ENCODE assay signal across 1 cellular context in the genomic region with DNA sequence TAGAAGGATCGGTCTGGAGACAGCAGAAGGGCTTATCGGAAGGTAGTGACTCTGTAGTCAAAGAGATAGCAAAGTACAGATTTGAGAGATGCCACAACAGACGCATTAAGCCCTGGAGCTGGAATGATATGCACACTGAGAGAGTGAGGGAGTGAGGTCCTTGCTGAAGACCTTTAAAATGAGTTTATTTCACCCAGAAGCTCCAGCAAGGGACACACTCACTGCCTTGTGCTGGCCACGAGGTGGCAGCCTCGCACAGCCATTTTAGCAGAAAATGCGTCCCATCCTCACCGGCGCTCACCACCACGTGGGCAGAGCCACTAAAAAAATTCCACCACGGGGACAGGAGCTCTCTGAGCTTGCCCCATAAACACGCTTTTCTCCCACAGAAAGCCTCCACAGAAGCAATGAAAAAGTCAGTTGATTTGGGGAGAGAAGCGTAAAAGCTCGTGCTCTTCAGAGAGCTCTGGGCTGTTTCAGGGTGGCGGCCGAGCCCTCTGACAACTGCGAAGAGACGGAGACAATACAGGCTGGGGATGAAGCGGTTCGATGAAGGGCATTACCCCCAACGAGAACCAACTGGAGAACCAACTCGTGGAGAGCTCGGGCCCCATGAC.
TF ChIP-seq lines count a peak whose summit lies in the region.

No MANE protein-coding gene starts in this region.

TF ChIP-seq in K562, 482 proteins besides CTCF, POLR2A, EP300 and RAD21 (continued from another document and continues in another):
- TF ChIP-seq, protein P1, sequence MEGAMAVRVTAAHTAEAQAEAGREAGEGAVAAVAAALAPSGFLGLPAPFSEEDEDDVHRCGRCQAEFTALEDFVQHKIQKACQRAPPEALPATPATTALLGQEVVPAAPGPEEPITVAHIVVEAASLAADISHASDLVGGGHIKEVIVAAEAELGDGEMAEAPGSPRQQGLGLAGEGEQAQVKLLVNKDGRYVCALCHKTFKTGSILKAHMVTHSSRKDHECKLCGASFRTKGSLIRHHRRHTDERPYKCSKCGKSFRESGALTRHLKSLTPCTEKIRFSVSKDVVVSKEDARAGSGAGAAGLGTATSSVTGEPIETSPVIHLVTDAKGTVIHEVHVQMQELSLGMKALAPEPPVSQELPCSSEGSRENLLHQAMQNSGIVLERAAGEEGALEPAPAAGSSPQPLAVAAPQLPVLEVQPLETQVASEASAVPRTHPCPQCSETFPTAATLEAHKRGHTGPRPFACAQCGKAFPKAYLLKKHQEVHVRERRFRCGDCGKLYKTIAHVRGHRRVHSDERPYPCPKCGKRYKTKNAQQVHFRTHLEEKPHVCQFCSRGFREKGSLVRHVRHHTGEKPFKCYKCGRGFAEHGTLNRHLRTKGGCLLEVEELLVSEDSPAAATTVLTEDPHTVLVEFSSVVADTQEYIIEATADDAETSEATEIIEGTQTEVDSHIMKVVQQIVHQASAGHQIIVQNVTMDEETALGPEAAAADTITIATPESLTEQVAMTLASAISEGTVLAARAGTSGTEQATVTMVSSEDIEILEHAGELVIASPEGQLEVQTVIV (CRISPR knock-in tag; IDR thresholded peaks at IDR 0.05; ENCODE audit: borderline replicate concordance) = no peak
- TF ChIP-seq DPF2 (IDR thresholded peaks at IDR 0.05) (no peak), ZFX (CRISPR knock-in tag; IDR thresholded peaks at IDR 0.05) (no peak), XRCC4 (IDR thresholded peaks at IDR 0.05; ENCODE audit: extremely low read depth, insufficient read depth, insufficient read length) (no peak), NR2C1 (IDR thresholded peaks at IDR 0.05) (no peak), NR2C1 (tag; IDR thresholded peaks at IDR 0.05) (no peak), PTTG1 (tag; IDR thresholded peaks at IDR 0.05; ENCODE audit: low read depth) (no peak), ETV1 (tag; conservative IDR thresholded peaks at IDR 0.05; ENCODE audit: low read depth) (no peak), MEF2A (IDR thresholded peaks at IDR 0.05; ENCODE audit: control insufficient read depth, low read depth, low read length) (no peak), HNRNPLL (IDR thresholded peaks at IDR 0.05; ENCODE audit: low read depth, low read length, poor library complexity, severe bottlenecking) (no peak), ZNF41 (CRISPR knock-in tag; conservative IDR thresholded peaks at IDR 0.05) (no peak), JUND (IDR thresholded peaks at IDR 0.05; ENCODE audit: borderline replicate concordance, low read depth, low read length) (peak; percentile 64), JUND (tag; IDR thresholded peaks at IDR 0.05; ENCODE audit: borderline replicate concordance, low read depth, low read length) (peak; percentile 18; the same call in 1 of the 3 replicates), HNRNPL (IDR thresholded peaks at IDR 0.05; ENCODE audit: low read depth, low read length) (no peak), POLR2B (IDR thresholded peaks at IDR 0.05; ENCODE audit: low read depth, partially characterized antibody) (no peak), RFX5 (IDR thresholded peaks at IDR 0.05; ENCODE audit: low read depth, low read length) (no peak), CBFA2T2 (conservative IDR thresholded peaks at IDR 0.05) (peak; percentile 41), HNRNPH1 (optimal IDR thresholded peaks at IDR 0.05; ENCODE audit: low read depth, low read length) (no peak), BHLHE40 (IDR thresholded peaks at IDR 0.05; ENCODE audit: low read length) (0 out of 2 replicates have a peak, but pooled peaks have one; percentile 35)
- TF ChIP-seq, protein P2, sequence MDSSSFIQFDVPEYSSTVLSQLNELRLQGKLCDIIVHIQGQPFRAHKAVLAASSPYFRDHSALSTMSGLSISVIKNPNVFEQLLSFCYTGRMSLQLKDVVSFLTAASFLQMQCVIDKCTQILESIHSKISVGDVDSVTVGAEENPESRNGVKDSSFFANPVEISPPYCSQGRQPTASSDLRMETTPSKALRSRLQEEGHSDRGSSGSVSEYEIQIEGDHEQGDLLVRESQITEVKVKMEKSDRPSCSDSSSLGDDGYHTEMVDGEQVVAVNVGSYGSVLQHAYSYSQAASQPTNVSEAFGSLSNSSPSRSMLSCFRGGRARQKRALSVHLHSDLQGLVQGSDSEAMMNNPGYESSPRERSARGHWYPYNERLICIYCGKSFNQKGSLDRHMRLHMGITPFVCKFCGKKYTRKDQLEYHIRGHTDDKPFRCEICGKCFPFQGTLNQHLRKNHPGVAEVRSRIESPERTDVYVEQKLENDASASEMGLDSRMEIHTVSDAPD (CRISPR knock-in tag; IDR thresholded peaks at IDR 0.05) = no peak
- TF ChIP-seq, protein P3, sequence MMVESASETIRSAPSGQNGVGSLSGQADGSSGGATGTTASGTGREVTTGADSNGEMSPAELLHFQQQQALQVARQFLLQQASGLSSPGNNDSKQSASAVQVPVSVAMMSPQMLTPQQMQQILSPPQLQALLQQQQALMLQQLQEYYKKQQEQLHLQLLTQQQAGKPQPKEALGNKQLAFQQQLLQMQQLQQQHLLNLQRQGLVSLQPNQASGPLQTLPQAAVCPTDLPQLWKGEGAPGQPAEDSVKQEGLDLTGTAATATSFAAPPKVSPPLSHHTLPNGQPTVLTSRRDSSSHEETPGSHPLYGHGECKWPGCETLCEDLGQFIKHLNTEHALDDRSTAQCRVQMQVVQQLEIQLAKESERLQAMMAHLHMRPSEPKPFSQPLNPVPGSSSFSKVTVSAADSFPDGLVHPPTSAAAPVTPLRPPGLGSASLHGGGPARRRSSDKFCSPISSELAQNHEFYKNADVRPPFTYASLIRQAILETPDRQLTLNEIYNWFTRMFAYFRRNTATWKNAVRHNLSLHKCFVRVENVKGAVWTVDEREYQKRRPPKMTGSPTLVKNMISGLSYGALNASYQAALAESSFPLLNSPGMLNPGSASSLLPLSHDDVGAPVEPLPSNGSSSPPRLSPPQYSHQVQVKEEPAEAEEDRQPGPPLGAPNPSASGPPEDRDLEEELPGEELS (CRISPR knock-in tag; IDR thresholded peaks at IDR 0.05; ENCODE audit: borderline replicate concordance) = peak; percentile 86
- TF ChIP-seq, protein P4, sequence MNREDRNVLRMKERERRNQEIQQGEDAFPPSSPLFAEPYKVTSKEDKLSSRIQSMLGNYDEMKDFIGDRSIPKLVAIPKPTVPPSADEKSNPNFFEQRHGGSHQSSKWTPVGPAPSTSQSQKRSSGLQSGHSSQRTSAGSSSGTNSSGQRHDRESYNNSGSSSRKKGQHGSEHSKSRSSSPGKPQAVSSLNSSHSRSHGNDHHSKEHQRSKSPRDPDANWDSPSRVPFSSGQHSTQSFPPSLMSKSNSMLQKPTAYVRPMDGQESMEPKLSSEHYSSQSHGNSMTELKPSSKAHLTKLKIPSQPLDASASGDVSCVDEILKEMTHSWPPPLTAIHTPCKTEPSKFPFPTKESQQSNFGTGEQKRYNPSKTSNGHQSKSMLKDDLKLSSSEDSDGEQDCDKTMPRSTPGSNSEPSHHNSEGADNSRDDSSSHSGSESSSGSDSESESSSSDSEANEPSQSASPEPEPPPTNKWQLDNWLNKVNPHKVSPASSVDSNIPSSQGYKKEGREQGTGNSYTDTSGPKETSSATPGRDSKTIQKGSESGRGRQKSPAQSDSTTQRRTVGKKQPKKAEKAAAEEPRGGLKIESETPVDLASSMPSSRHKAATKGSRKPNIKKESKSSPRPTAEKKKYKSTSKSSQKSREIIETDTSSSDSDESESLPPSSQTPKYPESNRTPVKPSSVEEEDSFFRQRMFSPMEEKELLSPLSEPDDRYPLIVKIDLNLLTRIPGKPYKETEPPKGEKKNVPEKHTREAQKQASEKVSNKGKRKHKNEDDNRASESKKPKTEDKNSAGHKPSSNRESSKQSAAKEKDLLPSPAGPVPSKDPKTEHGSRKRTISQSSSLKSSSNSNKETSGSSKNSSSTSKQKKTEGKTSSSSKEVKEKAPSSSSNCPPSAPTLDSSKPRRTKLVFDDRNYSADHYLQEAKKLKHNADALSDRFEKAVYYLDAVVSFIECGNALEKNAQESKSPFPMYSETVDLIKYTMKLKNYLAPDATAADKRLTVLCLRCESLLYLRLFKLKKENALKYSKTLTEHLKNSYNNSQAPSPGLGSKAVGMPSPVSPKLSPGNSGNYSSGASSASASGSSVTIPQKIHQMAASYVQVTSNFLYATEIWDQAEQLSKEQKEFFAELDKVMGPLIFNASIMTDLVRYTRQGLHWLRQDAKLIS (CRISPR knock-in tag; IDR thresholded peaks at IDR 0.05) = no peak
- TF ChIP-seq, protein P5, sequence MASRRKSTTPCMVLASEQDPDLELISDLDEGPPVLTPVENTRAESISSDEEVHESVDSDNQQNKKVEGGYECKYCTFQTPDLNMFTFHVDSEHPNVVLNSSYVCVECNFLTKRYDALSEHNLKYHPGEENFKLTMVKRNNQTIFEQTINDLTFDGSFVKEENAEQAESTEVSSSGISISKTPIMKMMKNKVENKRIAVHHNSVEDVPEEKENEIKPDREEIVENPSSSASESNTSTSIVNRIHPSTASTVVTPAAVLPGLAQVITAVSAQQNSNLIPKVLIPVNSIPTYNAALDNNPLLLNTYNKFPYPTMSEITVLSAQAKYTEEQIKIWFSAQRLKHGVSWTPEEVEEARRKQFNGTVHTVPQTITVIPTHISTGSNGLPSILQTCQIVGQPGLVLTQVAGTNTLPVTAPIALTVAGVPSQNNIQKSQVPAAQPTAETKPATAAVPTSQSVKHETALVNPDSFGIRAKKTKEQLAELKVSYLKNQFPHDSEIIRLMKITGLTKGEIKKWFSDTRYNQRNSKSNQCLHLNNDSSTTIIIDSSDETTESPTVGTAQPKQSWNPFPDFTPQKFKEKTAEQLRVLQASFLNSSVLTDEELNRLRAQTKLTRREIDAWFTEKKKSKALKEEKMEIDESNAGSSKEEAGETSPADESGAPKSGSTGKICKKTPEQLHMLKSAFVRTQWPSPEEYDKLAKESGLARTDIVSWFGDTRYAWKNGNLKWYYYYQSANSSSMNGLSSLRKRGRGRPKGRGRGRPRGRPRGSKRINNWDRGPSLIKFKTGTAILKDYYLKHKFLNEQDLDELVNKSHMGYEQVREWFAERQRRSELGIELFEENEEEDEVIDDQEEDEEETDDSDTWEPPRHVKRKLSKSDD (conservative IDR thresholded peaks at IDR 0.05; ENCODE audit: low read length) = no peak; the same call in 1 of the 2 replicates
- TF ChIP-seq, protein P6, sequence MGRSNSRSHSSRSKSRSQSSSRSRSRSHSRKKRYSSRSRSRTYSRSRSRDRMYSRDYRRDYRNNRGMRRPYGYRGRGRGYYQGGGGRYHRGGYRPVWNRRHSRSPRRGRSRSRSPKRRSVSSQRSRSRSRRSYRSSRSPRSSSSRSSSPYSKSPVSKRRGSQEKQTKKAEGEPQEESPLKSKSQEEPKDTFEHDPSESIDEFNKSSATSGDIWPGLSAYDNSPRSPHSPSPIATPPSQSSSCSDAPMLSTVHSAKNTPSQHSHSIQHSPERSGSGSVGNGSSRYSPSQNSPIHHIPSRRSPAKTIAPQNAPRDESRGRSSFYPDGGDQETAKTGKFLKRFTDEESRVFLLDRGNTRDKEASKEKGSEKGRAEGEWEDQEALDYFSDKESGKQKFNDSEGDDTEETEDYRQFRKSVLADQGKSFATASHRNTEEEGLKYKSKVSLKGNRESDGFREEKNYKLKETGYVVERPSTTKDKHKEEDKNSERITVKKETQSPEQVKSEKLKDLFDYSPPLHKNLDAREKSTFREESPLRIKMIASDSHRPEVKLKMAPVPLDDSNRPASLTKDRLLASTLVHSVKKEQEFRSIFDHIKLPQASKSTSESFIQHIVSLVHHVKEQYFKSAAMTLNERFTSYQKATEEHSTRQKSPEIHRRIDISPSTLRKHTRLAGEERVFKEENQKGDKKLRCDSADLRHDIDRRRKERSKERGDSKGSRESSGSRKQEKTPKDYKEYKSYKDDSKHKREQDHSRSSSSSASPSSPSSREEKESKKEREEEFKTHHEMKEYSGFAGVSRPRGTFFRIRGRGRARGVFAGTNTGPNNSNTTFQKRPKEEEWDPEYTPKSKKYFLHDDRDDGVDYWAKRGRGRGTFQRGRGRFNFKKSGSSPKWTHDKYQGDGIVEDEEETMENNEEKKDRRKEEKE (IDR thresholded peaks at IDR 0.05; ENCODE audit: borderline replicate concordance in 1 of 2, control insufficient read depth in 1 of 2, low read depth in 2 of 2, low read length in 1 of 2) = no peak
- TF ChIP-seq, protein P7, sequence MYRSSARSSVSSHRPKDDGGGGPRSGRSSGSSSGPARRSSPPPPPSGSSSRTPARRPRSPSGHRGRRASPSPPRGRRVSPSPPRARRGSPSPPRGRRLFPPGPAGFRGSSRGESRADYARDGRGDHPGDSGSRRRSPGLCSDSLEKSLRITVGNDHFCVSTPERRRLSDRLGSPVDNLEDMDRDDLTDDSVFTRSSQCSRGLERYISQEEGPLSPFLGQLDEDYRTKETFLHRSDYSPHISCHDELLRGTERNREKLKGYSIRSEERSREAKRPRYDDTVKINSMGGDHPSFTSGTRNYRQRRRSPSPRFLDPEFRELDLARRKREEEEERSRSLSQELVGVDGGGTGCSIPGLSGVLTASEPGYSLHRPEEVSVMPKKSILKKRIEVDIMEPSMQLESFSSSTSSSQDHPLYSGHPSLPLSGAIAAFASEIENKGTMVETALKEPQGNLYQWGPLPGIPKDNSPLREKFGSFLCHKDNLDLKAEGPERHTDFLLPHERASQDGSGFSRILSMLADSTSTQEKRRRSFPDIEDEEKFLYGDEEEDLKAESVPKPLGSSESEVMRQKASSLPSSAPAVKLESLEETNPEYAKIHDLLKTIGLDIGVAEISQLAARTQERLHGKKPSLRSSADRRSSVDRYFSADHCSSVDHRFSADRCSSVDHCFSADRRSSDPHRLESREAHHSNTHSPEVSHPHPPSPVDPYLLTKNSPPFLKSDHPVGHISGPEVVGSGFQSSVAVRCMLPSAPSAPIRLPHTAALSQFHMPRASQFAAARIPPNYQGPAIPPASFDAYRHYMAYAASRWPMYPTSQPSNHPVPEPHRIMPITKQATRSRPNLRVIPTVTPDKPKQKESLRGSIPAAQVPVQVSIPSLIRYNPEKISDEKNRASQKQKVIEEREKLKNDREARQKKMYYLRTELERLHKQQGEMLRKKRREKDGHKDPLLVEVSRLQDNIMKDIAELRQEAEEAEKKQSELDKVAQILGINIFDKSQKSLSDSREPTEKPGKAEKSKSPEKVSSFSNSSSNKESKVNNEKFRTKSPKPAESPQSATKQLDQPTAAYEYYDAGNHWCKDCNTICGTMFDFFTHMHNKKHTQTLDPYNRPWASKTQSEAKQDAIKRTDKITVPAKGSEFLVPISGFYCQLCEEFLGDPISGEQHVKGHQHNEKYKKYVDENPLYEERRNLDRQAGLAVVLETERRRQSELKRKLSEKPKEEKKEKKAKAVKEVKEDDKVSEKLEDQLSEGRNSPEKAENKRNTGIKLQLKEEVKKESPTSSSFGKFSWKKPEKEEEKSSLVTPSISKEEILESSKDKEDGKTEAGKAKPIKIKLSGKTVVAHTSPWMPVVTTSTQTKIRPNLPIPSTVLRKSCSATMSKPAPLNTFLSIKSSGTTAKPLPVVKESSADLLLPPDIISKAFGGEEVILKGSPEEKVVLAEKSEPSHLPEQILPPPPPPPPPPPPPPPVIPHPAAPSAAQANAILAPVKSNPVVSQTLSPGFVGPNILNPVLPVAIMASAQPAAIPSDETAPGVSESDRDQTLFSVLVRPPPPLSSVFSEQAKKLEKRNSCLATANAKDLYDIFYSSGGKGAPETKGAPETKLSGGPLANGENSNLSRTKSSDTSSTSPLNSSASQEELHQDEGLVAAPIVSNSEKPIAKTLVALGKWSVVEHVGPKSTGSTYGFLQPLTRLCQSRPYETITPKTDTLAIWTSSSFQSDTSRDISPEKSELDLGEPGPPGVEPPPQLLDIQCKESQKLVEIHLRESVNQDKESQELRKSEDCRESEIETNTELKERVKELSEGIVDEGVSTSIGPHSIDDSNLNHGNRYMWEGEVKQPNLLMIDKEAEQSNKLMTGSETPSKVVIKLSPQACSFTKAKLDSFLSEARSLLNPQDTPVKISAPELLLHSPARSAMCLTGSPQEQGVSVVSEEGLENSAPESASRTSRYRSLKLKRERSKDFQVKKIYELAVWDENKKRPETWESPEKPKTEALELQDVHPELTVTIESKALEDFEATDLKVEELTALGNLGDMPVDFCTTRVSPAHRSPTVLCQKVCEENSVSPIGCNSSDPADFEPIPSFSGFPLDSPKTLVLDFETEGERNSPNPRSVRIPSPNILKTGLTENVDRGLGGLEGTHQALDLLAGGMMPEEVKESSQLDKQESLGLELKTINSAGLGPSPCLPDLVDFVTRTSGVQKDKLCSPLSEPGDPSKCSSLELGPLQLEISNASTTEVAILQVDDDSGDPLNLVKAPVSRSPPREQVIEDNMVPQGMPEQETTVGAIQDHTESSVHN (IDR thresholded peaks at IDR 0.05; ENCODE audit: borderline replicate concordance in 1 of 2, low read depth in 1 of 2) = no peak
